In the genomic region with DNA sequence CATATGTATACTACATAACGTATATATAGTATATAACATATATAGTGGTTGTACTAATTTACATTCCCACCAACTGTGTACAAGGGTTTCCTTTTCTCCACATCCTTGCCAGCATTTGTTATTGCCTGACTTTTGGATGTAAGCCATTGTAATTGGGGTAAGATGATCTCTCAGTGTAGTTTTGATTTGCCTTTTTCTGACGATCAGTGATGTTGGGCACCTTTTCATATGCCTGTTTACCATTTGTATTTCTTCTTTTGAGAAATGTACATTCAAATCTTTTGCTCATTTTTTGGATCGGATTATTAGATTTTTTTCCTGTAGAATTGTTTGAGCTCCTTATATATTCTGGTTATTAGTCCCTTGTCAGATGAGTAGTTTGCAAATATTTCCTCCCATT, we compare ENCODE assay signal across 1 cellular context.
TF ChIP-seq lines count a peak whose summit lies in the region.

No MANE protein-coding gene starts in this region.

TF ChIP-seq in endothelial cell of umbilical vein, 7 proteins besides CTCF, POLR2A, EP300 and RAD21:
- TF ChIP-seq MYC (IDR thresholded peaks at IDR 0.05; ENCODE audit: low read depth, low read length) (no peak), JUN (IDR thresholded peaks at IDR 0.05; ENCODE audit: borderline replicate concordance, insufficient read depth, insufficient read length, low read depth) (no peak), POLR2AphosphoS5 (IDR thresholded peaks at IDR 0.05; ENCODE audit: insufficient read depth, low read depth, low read length) (no peak), MAX (IDR thresholded peaks at IDR 0.05; ENCODE audit: insufficient read depth, insufficient read length) (no peak), EZH2 (IDR thresholded peaks at IDR 0.05; ENCODE audit: borderline replicate concordance, low read depth, low read length, severe bottlenecking) (no peak), FOS (IDR thresholded peaks at IDR 0.05; ENCODE audit: borderline replicate concordance, insufficient read depth, low read length) (no peak), GATA2 (IDR thresholded peaks at IDR 0.05; ENCODE audit: insufficient read depth, insufficient read length, low read depth, low read length) (no peak)
TF ChIP-seq in endothelial cell of umbilical vein: peak in this region for 0.
